15 cellular contexts compared by ENCODE assay signal in the genomic region with DNA sequence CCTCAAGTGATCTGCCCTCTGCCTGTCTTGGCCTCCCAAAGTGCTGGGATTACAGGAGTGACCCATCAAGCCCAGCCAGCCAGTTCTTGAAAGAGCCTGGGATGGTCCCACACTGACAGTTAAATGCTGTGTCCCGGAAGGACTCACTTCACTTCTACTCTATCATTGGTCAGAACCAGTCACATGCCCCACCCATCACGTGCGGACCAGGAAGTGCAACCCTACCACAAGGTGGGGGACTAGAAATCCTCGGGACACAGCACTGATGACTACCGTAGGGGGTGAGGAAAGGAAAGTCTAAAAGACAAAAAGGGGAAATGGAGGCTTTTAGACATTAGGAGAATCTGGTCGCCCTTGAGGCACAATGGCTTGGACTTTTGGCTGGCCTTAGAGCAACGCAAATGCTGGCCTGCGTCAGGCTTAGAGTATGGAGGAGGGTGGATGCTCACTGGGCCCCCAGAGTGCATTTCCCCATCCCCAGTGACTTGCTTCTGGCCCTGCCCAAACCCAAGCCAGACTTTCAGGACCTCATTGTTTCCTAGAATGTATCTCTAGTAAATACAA.
"Had no signal": no experiment of that assay in that cellular context is flagged by ENCODE, and none has a peak within 500 bp of the region (broad histone marks: within the 10 kb centered on the region; RNA-seq: fewer than 3 reads in every experiment).

No MANE protein-coding gene starts in this region.

- H3K4me3 Mint-ChIP-seq: naive B cell, neural progenitor cell had no signal

- H3K9me3 Mint-ChIP-seq: activated T-helper 2 cell treated with anti-CD3 and anti-CD28 coated beads, Interferon-gamma antibody, Interleukin-2, Interleukin-4, amounts not matched to agents 10 μg/mL and 5 μg/mL and 100 μg/mL, durations not matched to agents 14 hours and 24 hours and 36 hours had no signal

- FAIRE-seq: keratinocyte had no signal

- H3K4me2 ChIP-seq: neural progenitor cell had no signal

- H3K9ac ChIP-seq: neural progenitor cell had no signal

- ATAC-seq: gastrocnemius medialis, heart left ventricle, left lobe of liver, upper lobe of right lung had no signal

- H3K27ac Mint-ChIP-seq: activated T-helper 2 cell treated with anti-CD3 and anti-CD28 coated beads, Interferon-gamma antibody, Interleukin-2, Interleukin-4, amounts not matched to agents 10 μg/mL and 5 μg/mL and 100 μg/mL, durations not matched to agents 14 hours and 24 hours and 36 hours; naive B cell; neural progenitor cell had no signal

- H2AFZ ChIP-seq: neural progenitor cell had no signal

- H3K9me3 ChIP-seq: adrenal gland, gastrocnemius medialis, ovary, stomach, thoracic aorta, upper lobe of right lung had no signal

- H3K4me3 ChIP-seq: adrenal gland, gastrocnemius medialis, heart left ventricle, neural progenitor cell, ovary, stomach, thoracic aorta, upper lobe of right lung had no signal

- H3K4me1 ChIP-seq: gastrocnemius medialis, neural progenitor cell had no signal

- H3K27ac ChIP-seq: adrenal gland, gastrocnemius medialis, heart left ventricle, neural progenitor cell, ovary, stomach, thoracic aorta, upper lobe of right lung had no signal

- DNase-seq: activated naive CD4-positive, alpha-beta T cell treated with anti-CD3 and anti-CD28 coated beads, Interleukin-2, amount 50 U/mL, for 16 hours; adrenal gland; gastrocnemius medialis; heart left ventricle; naive B cell; ovary; stimulated activated CD4-positive, alpha-beta T cell treated with anti-CD3 and anti-CD28 coated beads, Interleukin-1b, Interleukin-23, amount 100 ng/mL, for 48 hours; stomach; T-helper 2 cell; upper lobe of right lung had no signal

- H3K4me1 Mint-ChIP-seq: neural progenitor cell had no signal

- H3K36me3 ChIP-seq: adrenal gland, gastrocnemius medialis, heart left ventricle, neural progenitor cell, ovary, stomach, thoracic aorta, upper lobe of right lung had no signal

- H3K27me3 ChIP-seq: adrenal gland, ovary had no signal
